Comparison of ENCODE assay signal across 10 cellular contexts in the genomic region with DNA sequence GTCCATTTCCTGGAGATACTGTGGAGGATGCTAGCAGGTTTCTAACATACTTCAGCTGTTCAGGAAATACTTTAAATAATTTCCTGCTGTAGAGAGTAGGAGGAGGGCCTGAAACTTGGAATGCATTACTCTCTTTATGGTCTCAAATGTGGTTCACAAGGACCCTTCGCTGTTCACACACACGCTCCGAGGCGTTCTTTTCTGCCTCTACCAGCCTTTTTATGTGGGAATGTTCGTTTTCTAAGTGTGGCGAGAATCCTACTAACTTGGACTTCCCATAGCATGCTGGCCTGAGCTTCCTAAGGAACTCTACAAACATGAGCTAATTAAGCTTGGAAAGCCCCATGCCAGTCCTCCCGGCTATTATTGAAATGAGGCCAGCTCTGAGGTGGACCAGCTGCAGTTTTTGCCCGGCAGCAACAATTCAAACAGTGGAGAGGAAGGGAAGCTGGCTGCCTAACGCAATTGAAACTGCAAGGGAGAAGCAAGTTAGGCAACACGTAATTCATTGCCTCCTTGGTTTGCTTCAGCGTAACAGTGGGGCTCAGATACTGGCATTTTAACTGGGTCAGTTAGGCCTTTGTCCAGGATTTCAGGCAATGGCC. TPM values are rescaled to one million over a fixed set of nuclear protein-coding genes. Genes with fewer than 3 reads are reported as not detected.
DNase-seq lines count a peak whose midpoint lies in the region; ATAC-seq and TF ChIP-seq lines count a peak whose summit lies in the region.
"Had no signal": no experiment of that assay in that cellular context is flagged by ENCODE, and none has a peak within 500 bp of the region (broad histone marks: within the 10 kb centered on the region; RNA-seq: fewer than 3 reads in every experiment).

No MANE protein-coding gene starts in this region.

- H3K4me3 ChIP-seq in lung (no peak overlapping the region), upper lobe of right lung (peak overlapping the region; percentile 5)

- intact Hi-C loops in upper lobe of right lung (cut with DNase I), result no loop called here

- H3K27me3 ChIP-seq in lung (ENCODE audit: control insufficient read depth, insufficient read depth), result no peaks in the 10 kb centered on the region
- no peaks in the 10 kb centered on the region for H3K27me3 ChIP-seq in upper lobe of right lung

- no peak overlapping the region for H3K27ac Mint-ChIP-seq in glutamatergic neuron (ENCODE audit: unreplicated experiment)
- H3K27ac Mint-ChIP-seq: activated T-cell treated with anti-CD3 and anti-CD28 coated beads, Interleukin-2, amount 50 U/mL, for 24 hours had no signal

- H3K9me3 Mint-ChIP-seq in glutamatergic neuron (ENCODE audit: unreplicated experiment), result no peaks in the 10 kb centered on the region
- H3K9me3 Mint-ChIP-seq: activated T-cell treated with anti-CD3 and anti-CD28 coated beads, Interleukin-2, amount 50 U/mL, for 24 hours had no signal

- WGBS in lung, 2 donors, result 19 to 32% methylated on average over 11 of the region's 11 CpGs

- DNase-seq in NOMO-1 (lab: John Stamatoyannopoulos, UW; ENCODE audit: unreplicated experiment in 2 of 2) (peak; percentile 28 to 39), NOMO-1 treated with dmso at 0.1 percent for 144 hours (lab: John Stamatoyannopoulos, UW; ENCODE audit: unreplicated experiment) (no peak), caudate nucleus (lab: John Stamatoyannopoulos, UW) (peak in 31 of 61 donors; percentile 3 to 71 (median 16)), lung (ENCODE audit: low spot score) (peak; percentile 57), upper lobe of right lung (no peak), glutamatergic neuron (no peak)
- DNase-seq: ACHN; activated T-cell treated with anti-CD3 and anti-CD28 coated beads, Interleukin-2, amount 50 U/mL, for 24 hours had no signal

- H3K9me3 ChIP-seq in lung (ENCODE audit: control insufficient read depth in 2 of 2, insufficient read depth in 1 of 2, low read length in 1 of 2) (no peaks in the 10 kb centered on the region), upper lobe of right lung (no peaks in the 10 kb centered on the region)

- no peak overlapping the region for H3K4me3 Mint-ChIP-seq in glutamatergic neuron (ENCODE audit: unreplicated experiment)
- H3K4me3 Mint-ChIP-seq: activated T-cell treated with anti-CD3 and anti-CD28 coated beads, Interleukin-2, amount 50 U/mL, for 24 hours had no signal

- no peaks in the 10 kb centered on the region for H3K36me3 Mint-ChIP-seq in glutamatergic neuron (ENCODE audit: unreplicated experiment)

- H3K4me1 ChIP-seq in lung (ENCODE audit: control insufficient read depth in 2 of 2, insufficient read depth in 2 of 2, low read length in 2 of 2) (no peaks in the 10 kb centered on the region), upper lobe of right lung (peaks cover 15% of the 10 kb centered on the region)

- peaks cover 1% of the 10 kb centered on the region for H3K4me1 Mint-ChIP-seq in glutamatergic neuron (ENCODE audit: low read depth, unreplicated experiment)

- peak; percentile 61 for ATAC-seq in lung (ENCODE audit: insufficient read depth, low FRiP score)
- ATAC-seq in upper lobe of right lung, result peak; percentile 81
- ATAC-seq in GM21367 (IDR thresholded peaks at IDR 0.05; ENCODE audit: unreplicated experiment), result no peak
- no peak for ATAC-seq in HG02870 (IDR thresholded peaks at IDR 0.05; ENCODE audit: unreplicated experiment)

- H3K27ac ChIP-seq in caudate nucleus (ENCODE audit: low read depth, low read length) (no peak overlapping the region), lung (ENCODE audit: low read depth in 1 of 2, low read length in 1 of 2) (peak overlapping the region; percentile 59 to 75), upper lobe of right lung (peak overlapping the region; percentile 59)

- H3K36me3 ChIP-seq in lung (ENCODE audit: control insufficient read depth in 2 of 2, insufficient read depth in 2 of 2, low read length in 2 of 2) (no peaks in the 10 kb centered on the region), upper lobe of right lung (no peaks in the 10 kb centered on the region)

- H3K27me3 Mint-ChIP-seq in glutamatergic neuron (ENCODE audit: unreplicated experiment), result peaks cover 5% of the 10 kb centered on the region
- H3K27me3 Mint-ChIP-seq: activated T-cell treated with anti-CD3 and anti-CD28 coated beads, Interleukin-2, amount 50 U/mL, for 24 hours had no signal

- TF ChIP-seq CTCF in lung (IDR thresholded peaks at IDR 0.05; ENCODE audit: control extremely low read depth, extremely low read depth) (no peak), upper lobe of right lung (IDR thresholded peaks at IDR 0.05) (no peak), glutamatergic neuron (IDR thresholded peaks at IDR 0.05; ENCODE audit: partially characterized antibody, unreplicated experiment) (no peak)

RNA-seq across cellular contexts. Expression of a gene that starts 18.9 kb away (rescaled TPM):
- total RNA-seq in lung (10 to 100 TPM; 17.5 to 20.2 TPM), upper lobe of right lung (27.0 TPM), glutamatergic neuron (ENCODE audit: unreplicated experiment) (223 TPM)
- polyA plus RNA-seq in lung, result 10 to 100 TPM; 16.1 to 24.4 TPM

RNA-seq across cellular contexts. Expression of a gene that starts 58.1 kb away (rescaled TPM):
- 10 to 100 TPM; 11.2 to 11.6 TPM for total RNA-seq in lung
- polyA plus RNA-seq in lung, result 10 to 100 TPM in 1 of 2 donors, 1 to 10 TPM in 1; 7.0 to 11.0 TPM
- total RNA-seq in upper lobe of right lung, result 5.3 TPM
- 9.9 TPM for total RNA-seq in glutamatergic neuron (ENCODE audit: unreplicated experiment)

Comparison
In these comparisons a context has a peak if more than half of its experiments do, and no peak if none do; other contexts are left out.
1. DNase-seq: peak in NOMO-1 (2 of 2), caudate nucleus (31 of 61) and lung (single experiment); none in NOMO-1 treated with dmso at 0.1 percent for 144 hours (single experiment), upper lobe of right lung (single experiment) and glutamatergic neuron (single experiment).
2. ATAC-seq: peak in lung (single experiment) and upper lobe of right lung (single experiment); none in GM21367 (single experiment) and HG02870 (single experiment).